ENCODE assay signal across 1 cellular context in the genomic region with DNA sequence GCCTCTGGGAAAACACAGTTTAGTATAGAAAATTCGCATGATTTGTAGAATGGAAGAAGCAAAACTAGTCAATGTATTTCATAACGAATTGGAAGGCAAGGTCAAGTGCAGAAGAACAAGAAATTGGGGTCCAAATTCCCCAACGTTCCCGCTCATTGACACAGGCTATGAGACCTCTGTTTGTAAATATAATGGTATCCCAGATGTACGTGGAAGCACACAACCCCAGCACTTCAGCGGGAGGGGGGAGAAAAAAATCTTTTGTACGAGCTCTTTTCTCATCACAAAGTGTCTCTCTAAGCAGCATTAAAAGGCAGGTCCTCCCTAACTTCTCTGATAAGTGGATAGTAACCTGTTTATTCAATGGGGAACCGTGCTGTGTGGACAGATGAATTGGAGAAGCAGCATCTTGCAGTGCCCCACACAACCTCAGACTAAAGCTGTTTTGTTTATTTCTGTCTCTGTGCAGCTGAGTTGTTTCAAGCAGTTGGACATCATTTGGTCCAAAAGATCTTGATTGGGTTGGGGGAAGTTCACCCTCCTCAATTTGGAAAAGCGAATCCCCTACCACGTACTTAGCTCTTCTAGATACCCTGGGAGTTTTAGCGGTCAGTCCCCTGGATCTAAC.
TF ChIP-seq lines count a peak whose summit lies in the region.

No MANE protein-coding gene starts in this region.

TF ChIP-seq in liver, 16 proteins besides CTCF, POLR2A, EP300 and RAD21 (continued from another document):
- TF ChIP-seq, protein P1, sequence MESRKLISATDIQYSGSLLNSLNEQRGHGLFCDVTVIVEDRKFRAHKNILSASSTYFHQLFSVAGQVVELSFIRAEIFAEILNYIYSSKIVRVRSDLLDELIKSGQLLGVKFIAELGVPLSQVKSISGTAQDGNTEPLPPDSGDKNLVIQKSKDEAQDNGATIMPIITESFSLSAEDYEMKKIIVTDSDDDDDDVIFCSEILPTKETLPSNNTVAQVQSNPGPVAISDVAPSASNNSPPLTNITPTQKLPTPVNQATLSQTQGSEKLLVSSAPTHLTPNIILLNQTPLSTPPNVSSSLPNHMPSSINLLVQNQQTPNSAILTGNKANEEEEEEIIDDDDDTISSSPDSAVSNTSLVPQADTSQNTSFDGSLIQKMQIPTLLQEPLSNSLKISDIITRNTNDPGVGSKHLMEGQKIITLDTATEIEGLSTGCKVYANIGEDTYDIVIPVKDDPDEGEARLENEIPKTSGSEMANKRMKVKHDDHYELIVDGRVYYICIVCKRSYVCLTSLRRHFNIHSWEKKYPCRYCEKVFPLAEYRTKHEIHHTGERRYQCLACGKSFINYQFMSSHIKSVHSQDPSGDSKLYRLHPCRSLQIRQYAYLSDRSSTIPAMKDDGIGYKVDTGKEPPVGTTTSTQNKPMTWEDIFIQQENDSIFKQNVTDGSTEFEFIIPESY (IDR thresholded peaks at IDR 0.05) = no peak
- TF ChIP-seq EGR1 (IDR thresholded peaks at IDR 0.05; ENCODE audit: low read depth in 2 of 2) (no peak), GABPA (IDR thresholded peaks at IDR 0.05 in 1 of 2, conservative IDR thresholded peaks at IDR 0.05 in 1 of 2) (no peak), RXRA (IDR thresholded peaks at IDR 0.05) (no peak)
- TF ChIP-seq, protein P2, sequence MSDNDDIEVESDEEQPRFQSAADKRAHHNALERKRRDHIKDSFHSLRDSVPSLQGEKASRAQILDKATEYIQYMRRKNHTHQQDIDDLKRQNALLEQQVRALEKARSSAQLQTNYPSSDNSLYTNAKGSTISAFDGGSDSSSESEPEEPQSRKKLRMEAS (IDR thresholded peaks at IDR 0.05) = no peak
